ENCODE assay signal across 8 cellular contexts in genomic region chr2:29923110-29923721, GRCh38. TPM values are rescaled to one million over a fixed set of nuclear protein-coding genes. Genes with fewer than 3 reads are reported as not detected.
DNase-seq lines count a peak whose midpoint lies in the region; ATAC-seq, FAIRE-seq and TF ChIP-seq lines count a peak whose summit lies in the region.

No MANE protein-coding gene starts in this region.

- TF ChIP-seq CTCF in CD14-positive monocyte (IDR thresholded peaks at IDR 0.05) (peak; percentile 96), GM20000 (IDR thresholded peaks at IDR 0.05; ENCODE audit: extremely low read depth, missing control alignments) (peak; percentile 75), left lung (IDR thresholded peaks at IDR 0.05) (peak; percentile 80 to 93)

- ATAC-seq in left lung, result peak; percentile 32
- ATAC-seq in GM18907 (IDR thresholded peaks at IDR 0.05; ENCODE audit: unreplicated experiment), result no peak

- H3K9me3 ChIP-seq in left lung, result no peaks in the 10 kb centered on the region

- H3K36me3 Mint-ChIP-seq in CD14-positive monocyte, result peaks cover 0 to 4% of the 10 kb centered on the region in 2 donors

- H3K4me3 Mint-ChIP-seq in CD14-positive monocyte, result no peak overlapping the region

- peaks cover 0 to 18% (median 10%) of the 10 kb centered on the region in 7 donors for H3K9me3 Mint-ChIP-seq in CD14-positive monocyte

- peaks cover 11% of the 10 kb centered on the region for H3K4me1 Mint-ChIP-seq in CD14-positive monocyte

- intact Hi-C loops in CD14-positive monocyte (cut with micrococcal nuclease), result loop anchor here in 1 of 2 donors (10.0 kb wide), 1 partner anchor 152 kb away; no protein-coding TSS in a partner anchor
- intact Hi-C loops in left lung (cut with DNase I), result no loop called here

- no peak overlapping the region for H3K4me3 ChIP-seq in left lung

- no peak overlapping the region for H3K27ac Mint-ChIP-seq in CD14-positive monocyte

- H3K27ac ChIP-seq in left lung, result no peak overlapping the region

- peaks cover 18% of the 10 kb centered on the region in 2 donors for H3K4me1 ChIP-seq in left lung

- FAIRE-seq in TTC549 (lab: Jason Lieb, UNC), result peak; percentile 91

- peaks cover 46 to 68% of the 10 kb centered on the region in 2 donors for H3K27me3 ChIP-seq in left lung

- no peak for DNase-seq in CD14-positive monocyte (ENCODE audit: low spot score)
- DNase-seq in GM20000 (ENCODE audit: low spot score), result peak; percentile 84
- peak; percentile 22 to 67 for DNase-seq in NCI-H187 (lab: John Stamatoyannopoulos, UW)
- DNase-seq in cerebellar cortex (ENCODE audit: low spot score), result peak; percentile 65
- peak in 1 of 2 donors; percentile 41 for DNase-seq in left lung
- DNase-seq in stimulated activated naive CD4-positive, alpha-beta T cell (lab: John Stamatoyannopoulos, UW), result peak in 4 of 6 experiments; percentile 2 to 23 (median 7)

- no peaks in the 10 kb centered on the region for H3K36me3 ChIP-seq in left lung

- H3K27me3 Mint-ChIP-seq in CD14-positive monocyte (ENCODE audit: low read depth in 3 of 3), result peaks cover 37 to 56% (median 39%) of the 10 kb centered on the region in 3 donors

RNA-seq across cellular contexts. Expression of gene ALK, which starts 1.8 kb away (rescaled TPM):
- not detected for polyA plus RNA-seq in CD14-positive monocyte
- under 1 TPM; 0.65 to 0.70 TPM for total RNA-seq in left lung
